ENCODE assay signal across 8 cellular contexts in the genomic region with DNA sequence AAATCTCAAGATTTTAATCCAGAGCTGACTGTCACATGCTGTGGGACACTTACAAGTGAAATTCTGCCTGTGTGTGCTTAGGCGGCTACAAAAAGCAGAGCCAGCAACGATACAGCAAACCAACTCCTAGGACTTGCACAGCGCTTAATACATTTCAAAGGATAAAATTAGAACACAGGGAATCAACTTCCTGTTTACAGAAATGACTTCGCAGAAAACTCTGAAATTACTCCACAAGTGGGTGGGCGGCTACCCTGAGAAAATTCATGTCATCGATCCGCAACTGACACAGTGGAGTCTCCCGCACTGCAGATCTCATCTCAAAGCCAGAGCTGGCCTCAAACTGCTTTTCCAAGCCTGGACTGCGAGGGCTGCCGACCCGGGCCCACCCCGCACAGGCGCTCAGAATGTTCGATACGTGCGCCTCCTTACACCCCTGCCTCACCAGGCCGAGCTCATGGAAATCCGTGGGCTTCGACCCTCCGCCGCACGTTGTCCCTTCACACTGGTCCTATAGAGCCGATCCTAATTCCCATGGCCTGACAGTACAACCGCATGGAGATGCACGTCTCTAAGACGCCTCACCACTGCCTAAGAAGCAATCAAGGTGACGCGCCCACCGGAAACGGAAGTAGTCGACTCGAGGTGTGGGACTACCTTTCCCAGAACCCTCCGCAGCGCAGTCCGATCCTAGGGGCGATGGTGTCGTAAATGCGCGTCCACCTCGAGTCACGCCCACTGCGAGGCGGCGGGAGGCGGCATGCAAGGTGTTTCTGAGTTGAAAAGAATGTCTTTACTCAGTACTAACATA. TPM values are rescaled to one million over a fixed set of nuclear protein-coding genes. Genes with fewer than 3 reads are reported as not detected.
DNase-seq lines count a peak whose midpoint lies in the region; ATAC-seq and TF ChIP-seq lines count a peak whose summit lies in the region.

A gene (minus strand): TSS at position 609 of the 811 bp plus-strand sequence. CDS start 5,625 bp downstream, outside the sequence.

- peaks cover 66% of the 10 kb centered on the region for H3K9me3 Mint-ChIP-seq in activated CD8-positive, alpha-beta T cell treated with anti-CD3 and anti-CD28 coated beads for 36 hours

- no peaks in the 10 kb centered on the region for H3K27me3 Mint-ChIP-seq in activated CD8-positive, alpha-beta T cell treated with anti-CD3 and anti-CD28 coated beads for 36 hours

- WGBS in right lobe of liver (ENCODE audit: insufficient coverage, low coverage, low lambda C conversion rate, missing lambda C conversion rate): 6% methylated on average over 40 of the region's 45 CpGs

- H3K4me1 ChIP-seq in right lobe of liver: no peaks in the 10 kb centered on the region

- no peaks in the 10 kb centered on the region for H3K27me3 ChIP-seq in right lobe of liver

- POLR2A ChIA-PET in activated CD8-positive, alpha-beta T cell treated with anti-CD3 and anti-CD28 coated beads for 36 hours (lab: Charles Lee): no interaction called here

- H3K4me1 Mint-ChIP-seq in activated CD8-positive, alpha-beta T cell treated with anti-CD3 and anti-CD28 coated beads for 36 hours (ENCODE audit: low read depth): peaks cover 12% of the 10 kb centered on the region

- DNase-seq in EL (peak; percentile 95), NCI-H2107 treated with DMSO at 0.1 percent for 48 hours (lab: John Stamatoyannopoulos, UW; ENCODE audit: unreplicated experiment) (peak; percentile 76), right lobe of liver (peak; percentile 77 to 90 (median 84)), NK-92 (lab: John Stamatoyannopoulos, UW; ENCODE audit: unreplicated experiment) (no peak)
- DNase-seq in activated CD8-positive, alpha-beta T cell treated with anti-CD3 and anti-CD28 coated beads for 36 hours: peak; percentile 94
- DNase-seq in effector CD4-positive, alpha-beta T cell: peak; percentile 23
- peak; percentile 56 for DNase-seq in stimulated activated CD4-positive, alpha-beta T cell treated with anti-CD3 and anti-CD28 coated beads, Interleukin-2, amount 100 ng/mL, for 4 hours (ENCODE audit: low read depth)

- CTCF ChIA-PET in activated CD8-positive, alpha-beta T cell treated with anti-CD3 and anti-CD28 coated beads for 36 hours (lab: Charles Lee): no interaction called here

- H3K36me3 ChIP-seq in right lobe of liver: no peaks in the 10 kb centered on the region

- no peak within 1 kb of the TSS for H3K27ac ChIP-seq in right lobe of liver

- no peak for TF ChIP-seq POLR2A in right lobe of liver (IDR thresholded peaks at IDR 0.05)

- no peak for TF ChIP-seq CTCF in activated CD8-positive, alpha-beta T cell treated with anti-CD3 and anti-CD28 coated beads for 36 hours (IDR thresholded peaks at IDR 0.05)
- TF ChIP-seq CTCF in right lobe of liver (IDR thresholded peaks at IDR 0.05): no peak

- H3K4me3 ChIP-seq in right lobe of liver: peak within 1 kb of the TSS; percentile 38 to 57 (median 53)

- peak; percentile 99 for ATAC-seq in activated CD8-positive, alpha-beta T cell treated with anti-CD3 and anti-CD28 coated beads for 36 hours
- ATAC-seq in right lobe of liver (peak; percentile 76 to 95 (median 92)), HG02970 (IDR thresholded peaks at IDR 0.05; ENCODE audit: low FRiP score, unreplicated experiment) (no peak)

- H3K36me3 Mint-ChIP-seq in activated CD8-positive, alpha-beta T cell treated with anti-CD3 and anti-CD28 coated beads for 36 hours (ENCODE audit: low read depth): peaks cover 64% of the 10 kb centered on the region

- peak within 1 kb of the TSS; percentile 81 for H3K4me3 Mint-ChIP-seq in activated CD8-positive, alpha-beta T cell treated with anti-CD3 and anti-CD28 coated beads for 36 hours

- H3K27ac Mint-ChIP-seq in activated CD8-positive, alpha-beta T cell treated with anti-CD3 and anti-CD28 coated beads for 36 hours: peak within 1 kb of the TSS; percentile 86

- peaks cover 0 to 14% (median 2%) of the 10 kb centered on the region in 4 donors for H3K9me3 ChIP-seq in right lobe of liver

- intact Hi-C loops in activated CD8-positive, alpha-beta T cell treated with anti-CD3 and anti-CD28 coated beads for 36 hours (cut with micrococcal nuclease): no loop called here
- intact Hi-C loops in right lobe of liver (cut with DNase I): no loop called here

RNA-seq across cellular contexts. Expression of the gene that starts here (rescaled TPM):
- 1 to 10 TPM; 1.0 to 2.9 TPM for total RNA-seq in activated CD8-positive, alpha-beta T cell treated with anti-CD3 and anti-CD28 coated beads for 36 hours
- total RNA-seq in right lobe of liver: 1 to 10 TPM in 3 of 6 experiments, under 1 TPM in 3; 0.50 to 2.3 (median 0.93) TPM
